In the genomic region with DNA sequence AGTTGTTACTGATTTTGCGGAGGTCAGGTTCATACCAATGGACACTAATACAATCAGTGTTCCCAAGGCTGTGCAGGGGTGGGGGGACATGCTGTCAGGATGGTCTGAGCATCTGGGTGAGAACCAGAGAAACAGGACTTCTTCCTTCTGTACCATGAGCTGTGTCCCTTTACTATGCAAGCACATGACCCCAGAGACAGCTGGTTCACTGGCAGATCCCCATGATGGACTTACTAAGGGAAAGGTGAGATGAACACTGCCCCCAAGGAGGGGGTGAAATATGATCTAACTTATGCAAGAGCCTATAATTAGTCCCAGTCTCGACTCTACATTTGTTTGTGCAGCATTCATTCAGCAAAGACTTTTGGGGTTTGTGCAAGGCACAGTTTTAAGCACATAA, we compare ENCODE assay signal across 2 cellular contexts.
A peak's percentile ranks its signal among the peaks of the same experiment; 100 is the strongest.
TF ChIP-seq lines count a peak whose summit lies in the region.

No MANE protein-coding gene starts in this region.

TF ChIP-seq in HEK293, 187 proteins besides CTCF, POLR2A, EP300 and RAD21 (continued from another document):
- peak; percentile 63; the same call in 1 of the 2 replicates for TF ChIP-seq SP7 (tag by site-specific recombination; IDR thresholded peaks at IDR 0.05)

TF ChIP-seq in endothelial cell of umbilical vein, 7 proteins besides CTCF, POLR2A, EP300 and RAD21 (continued from another document):
- no peak for TF ChIP-seq MAX (IDR thresholded peaks at IDR 0.05; ENCODE audit: insufficient read depth, insufficient read length)
- no peak for TF ChIP-seq FOS (IDR thresholded peaks at IDR 0.05; ENCODE audit: borderline replicate concordance, insufficient read depth, low read length)
- no peak for TF ChIP-seq EZH2 (IDR thresholded peaks at IDR 0.05; ENCODE audit: borderline replicate concordance, low read depth, low read length, severe bottlenecking)
- no peak for TF ChIP-seq MYC (IDR thresholded peaks at IDR 0.05; ENCODE audit: low read depth, low read length)
- no peak for TF ChIP-seq GATA2 (IDR thresholded peaks at IDR 0.05; ENCODE audit: insufficient read depth, insufficient read length, low read depth, low read length)
